12 cellular contexts compared by ENCODE assay signal in genomic region chr2:156343940-156344301, GRCh38. TPM values are rescaled to one million over a fixed set of nuclear protein-coding genes. Genes with fewer than 3 reads are reported as not detected.
DNase-seq lines count a peak whose midpoint lies in the region; ATAC-seq and TF ChIP-seq lines count a peak whose summit lies in the region.
"Had no signal": no experiment of that assay in that cellular context is flagged by ENCODE, and none has a peak within 500 bp of the region (broad histone marks: within the 10 kb centered on the region; RNA-seq: fewer than 3 reads in every experiment).

No MANE protein-coding gene starts in this region.

- no peak for TF ChIP-seq CTCF in KMS-11 (conservative IDR thresholded peaks at IDR 0.05; ENCODE audit: low read depth, low read length)
- TF ChIP-seq CTCF in left lung (IDR thresholded peaks at IDR 0.05): no peak
- TF ChIP-seq CTCF in right atrium auricular region (IDR thresholded peaks at IDR 0.05): no peak

- H3K9ac ChIP-seq in KMS-11: 0 out of 2 replicates have a peak overlapping the region, but pooled peaks have one; percentile 97

- H3K27me3 ChIP-seq in KMS-11 (ENCODE audit: insufficient read depth, low read depth) (no peaks in the 10 kb centered on the region), left lung (no peaks in the 10 kb centered on the region), right atrium auricular region (no peaks in the 10 kb centered on the region)

- intact Hi-C loops in left lung (cut with DNase I): loop anchor here in 1 of 2 donors (10.0 kb wide), 2 partner anchors 51 to 241 kb away; no protein-coding TSS in a partner anchor

- H3K4me1 ChIP-seq in KMS-11 (ENCODE audit: low read depth, poor library complexity, severe bottlenecking): peaks cover 35% of the 10 kb centered on the region
- H3K4me1 ChIP-seq in left lung: peaks cover 5 to 29% of the 10 kb centered on the region in 2 donors
- peaks cover 0 to 19% of the 10 kb centered on the region in 2 donors for H3K4me1 ChIP-seq in right atrium auricular region

- H2AFZ ChIP-seq in KMS-11 (ENCODE audit: low read depth): no peak overlapping the region

- no peaks in the 10 kb centered on the region for H3K79me2 ChIP-seq in KMS-11 (ENCODE audit: insufficient read depth, low read depth)

- H3K4me2 ChIP-seq in KMS-11: peak overlapping the region; percentile 55

- H3K4me3 ChIP-seq in KMS-11 (IDR thresholded peaks at IDR 0.05; ENCODE audit: insufficient read depth, low read depth, low read length) (no peak overlapping the region), left lung (no peak overlapping the region), right atrium auricular region (no peak overlapping the region)

- H3K9me3 Mint-ChIP-seq in activated naive CD4-positive, alpha-beta T cell treated with anti-CD3 and anti-CD28 coated beads, Interleukin-2, amount 50 U/mL, for 72 hours: no peaks in the 10 kb centered on the region

- H3K27ac Mint-ChIP-seq in activated naive CD4-positive, alpha-beta T cell treated with anti-CD3 and anti-CD28 coated beads, Interleukin-2, amount 50 U/mL, for 72 hours: peak overlapping the region; percentile 97 to 99

- no peaks in the 10 kb centered on the region for H4K20me1 ChIP-seq in KMS-11 (ENCODE audit: insufficient read depth)

- peak; percentile 60 for DNase-seq in EH (ENCODE audit: low read depth)
- no peak for DNase-seq in activated naive CD4-positive, alpha-beta T cell treated with anti-CD3 and anti-CD28 coated beads, Interleukin-2, amount 50 U/mL, for 72 hours (ENCODE audit: low spot score in 2 of 2)
- DNase-seq in myocyte (ENCODE audit: low read depth): peak; percentile 21
- DNase-seq in NCI-H1436 (lab: John Stamatoyannopoulos, UW): no peak
- DNase-seq in left lung: no peak
- no peak for DNase-seq in right atrium auricular region (ENCODE audit: low spot score)
- DNase-seq in NCI-H510A (lab: John Stamatoyannopoulos, UW): no peak
- DNase-seq: NCI-H446 treated with DMSO at 0.1 percent for 48 hours, T-helper 9 cell had no signal

- H3K27ac ChIP-seq in KMS-11 (peak overlapping the region; percentile 97; the same call in 1 of the 2 replicates), left lung (no peak overlapping the region), right atrium auricular region (no peak overlapping the region)
- H3K27ac ChIP-seq: epithelial cell of prostate had no signal

- no peaks in the 10 kb centered on the region for H3K36me3 ChIP-seq in KMS-11 (ENCODE audit: insufficient read depth)
- no peaks in the 10 kb centered on the region for H3K36me3 ChIP-seq in left lung
- no peaks in the 10 kb centered on the region for H3K36me3 ChIP-seq in right atrium auricular region

- H3K9me3 ChIP-seq in left lung: no peaks in the 10 kb centered on the region
- no peaks in the 10 kb centered on the region for H3K9me3 ChIP-seq in right atrium auricular region

- H3K36me3 Mint-ChIP-seq in activated naive CD4-positive, alpha-beta T cell treated with anti-CD3 and anti-CD28 coated beads, Interleukin-2, amount 50 U/mL, for 72 hours: peaks cover 0 to 11% of the 10 kb centered on the region in 2 donors

- ATAC-seq in activated naive CD4-positive, alpha-beta T cell treated with anti-CD3 and anti-CD28 coated beads, Interleukin-2, amount 50 U/mL, for 72 hours: no peak
- no peak for ATAC-seq in left lung
- ATAC-seq: sciatic nerve had no signal

RNA-seq across cellular contexts. Expression of gene NR4A2, which starts 11.4 kb away (rescaled TPM):
- total RNA-seq in activated naive CD4-positive, alpha-beta T cell treated with anti-CD3 and anti-CD28 coated beads, Interleukin-2, amount 50 U/mL, for 72 hours: 100 to 1,000 TPM in 1 of 2 donors, 1 to 10 TPM in 1; 9.7 to 134 TPM
- total RNA-seq in myocyte: 0.08 TPM in 1 of 2 replicates, not detected in the other
- polyA plus RNA-seq in myocyte (2012): 0.33 TPM
- total RNA-seq in left lung: 1 to 10 TPM; 3.5 to 5.0 TPM
- total RNA-seq in right atrium auricular region: 1 to 10 TPM; 3.7 to 8.9 TPM

Comparison
In these comparisons a context has a peak if more than half of its experiments do, and no peak if none do; other contexts are left out.
1. DNase-seq: peak in EH (single experiment) and myocyte (single experiment); none in activated naive CD4-positive, alpha-beta T cell treated with anti-CD3 and anti-CD28 coated beads, Interleukin-2, amount 50 U/mL, for 72 hours (0 of 2), NCI-H1436 (single experiment), left lung (0 of 2), right atrium auricular region (single experiment) and NCI-H510A (single experiment).